Comparison of ENCODE assay signal across 15 cellular contexts in genomic region chr11:36451681-36452080, GRCh38.
"Had no signal": no experiment of that assay in that cellular context is flagged by ENCODE, and none has a peak within 500 bp of the region (broad histone marks: within the 10 kb centered on the region; RNA-seq: fewer than 3 reads in every experiment).

No MANE protein-coding gene starts in this region.

- H3K36me3 ChIP-seq: colonic mucosa, left ventricle myocardium inferior, right atrium auricular region had no signal

- H3K4me3 Mint-ChIP-seq: activated B cell treated with CpG ODN at 0.5 μM for 24 hours, memory B cell had no signal

- H3K27ac ChIP-seq: suprapubic skin had no signal

- H3K27ac Mint-ChIP-seq: activated B cell treated with CpG ODN at 0.5 μM for 24 hours, memory B cell, nephron progenitor cell, progenitor cell of endocrine pancreas had no signal

- H3K9me3 ChIP-seq: colonic mucosa, left ventricle myocardium inferior, right atrium auricular region, suprapubic skin, upper lobe of left lung had no signal

- H3K27me3 Mint-ChIP-seq: activated B cell treated with CpG ODN at 0.5 μM for 24 hours, memory B cell had no signal

- H3K4me3 ChIP-seq: colonic mucosa, left ventricle myocardium inferior, right atrium auricular region, suprapubic skin, upper lobe of left lung had no signal

- H3K27me3 ChIP-seq: colonic mucosa, right atrium auricular region, suprapubic skin, upper lobe of left lung had no signal

- DNase-seq: activated B cell treated with CpG ODN at 0.5 μM for 24 hours; activated effector memory CD4-positive, alpha-beta T cell treated with Interleukin-2 at 50 U/mL for 16 hours; activated naive CD4-positive, alpha-beta T cell treated with anti-CD3 and anti-CD28 coated beads, Interleukin-2, amount 50 U/mL, for 16 hours; caudate nucleus; colonic mucosa; glutamatergic neuron; left ventricle myocardium inferior; nephron progenitor cell; occipital lobe; stimulated activated CD4-positive, alpha-beta T cell treated with anti-CD3 and anti-CD28 coated beads, Interleukin-4, amount 100 ng/mL, for 24 hours; upper lobe of left lung had no signal

- H3K9me3 Mint-ChIP-seq: activated B cell treated with CpG ODN at 0.5 μM for 24 hours, memory B cell, nephron progenitor cell had no signal
